In the genomic region with DNA sequence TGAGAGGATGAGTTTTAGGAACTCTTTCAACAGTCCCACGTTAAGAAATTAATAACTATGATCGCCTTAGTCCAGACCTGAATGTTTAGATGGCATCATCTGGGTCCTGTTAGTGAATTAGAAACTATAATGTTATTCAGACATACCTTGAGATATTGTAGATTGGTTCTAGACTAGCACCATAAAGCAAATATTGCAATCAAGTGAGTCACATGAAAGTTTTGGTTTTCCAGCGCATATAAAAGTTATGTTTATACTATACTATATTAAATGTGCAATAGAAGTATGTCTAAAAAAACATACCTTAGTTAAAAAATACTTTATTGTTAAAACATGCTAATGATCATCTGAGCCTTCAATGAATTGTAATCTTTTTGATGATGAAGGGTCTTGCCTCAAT, we compare ENCODE assay signal across 24 cellular contexts.
"Had no signal": no experiment of that assay in that cellular context is flagged by ENCODE, and none has a peak within 500 bp of the region (broad histone marks: within the 10 kb centered on the region; RNA-seq: fewer than 3 reads in every experiment).

No MANE protein-coding gene starts in this region.

- H3K36me3 ChIP-seq: colonic mucosa, esophagus muscularis mucosa, esophagus squamous epithelium, gastrocnemius medialis, gastroesophageal sphincter, heart left ventricle, heart right ventricle had no signal

- H3K27ac ChIP-seq: colonic mucosa, coronary artery, dorsolateral prefrontal cortex, epithelial cell of prostate, esophagus muscularis mucosa, esophagus squamous epithelium, foreskin keratinocyte, gastrocnemius medialis, gastroesophageal sphincter, heart left ventricle, heart right ventricle had no signal

- H3K4me3 ChIP-seq: colonic mucosa, coronary artery, dorsolateral prefrontal cortex, esophagus muscularis mucosa, esophagus squamous epithelium, gastrocnemius medialis, gastroesophageal sphincter, heart left ventricle, heart right ventricle had no signal

- DNase-seq: colonic mucosa; cortex of kidney; dermis blood vessel endothelial cell; dorsolateral prefrontal cortex; effector CD4-positive, alpha-beta T cell; effector CD8-positive, alpha-beta T cell; effector memory CD4-positive, alpha-beta T cell; effector memory CD8-positive, alpha-beta T cell; endodermal cell; erythroblast; esophagus squamous epithelium; foreskin fibroblast; foreskin keratinocyte; foreskin melanocyte; gastrocnemius medialis; glutamatergic neuron; head of caudate nucleus; heart left ventricle; heart right ventricle had no signal

- ATAC-seq: effector memory CD8-positive, alpha-beta T cell; esophagus mucosa; foreskin keratinocyte; gastrocnemius medialis; gastroesophageal sphincter; heart left ventricle; heart right ventricle had no signal

- H3K9me3 ChIP-seq: colonic mucosa, esophagus muscularis mucosa, esophagus squamous epithelium, gastrocnemius medialis, gastroesophageal sphincter, heart left ventricle, heart right ventricle had no signal

- H3K27me3 ChIP-seq: colonic mucosa, dorsolateral prefrontal cortex, esophagus muscularis mucosa, esophagus squamous epithelium, foreskin keratinocyte, gastrocnemius medialis, gastroesophageal sphincter had no signal

- H3K4me1 ChIP-seq: colonic mucosa, esophagus muscularis mucosa, esophagus squamous epithelium, foreskin keratinocyte, gastrocnemius medialis, gastroesophageal sphincter, heart left ventricle, heart right ventricle had no signal
